Comparison of ENCODE assay signal across 1 cellular context in genomic region chr16:17346774-17347569, GRCh38.
A peak's percentile ranks its signal among the peaks of the same experiment; 100 is the strongest.
TF ChIP-seq lines count a peak whose summit lies in the region.

No MANE protein-coding gene starts in this region.

TF ChIP-seq in GM12878, 131 proteins besides CTCF, POLR2A, EP300 and RAD21 (continues in another document):
- 0 out of 2 replicates have a peak, but pooled peaks have one; percentile 16 for TF ChIP-seq ZNF384 (IDR thresholded peaks at IDR 0.05; ENCODE audit: borderline replicate concordance, low read depth, low read length)
- TF ChIP-seq MEF2A (IDR thresholded peaks at IDR 0.05; ENCODE audit: insufficient read depth, low read depth, low read length) = peak; percentile 99
- TF ChIP-seq CHD1 (IDR thresholded peaks at IDR 0.05; ENCODE audit: low read depth, low read length) = no peak
- no peak for TF ChIP-seq EZH2 (IDR thresholded peaks at IDR 0.05; ENCODE audit: borderline replicate concordance, control insufficient read depth, low read depth, low read length)
- TF ChIP-seq ESRRA (IDR thresholded peaks at IDR 0.05; ENCODE audit: low read length) = no peak
- 0 out of 2 replicates have a peak, but pooled peaks have one; percentile 65 for TF ChIP-seq RCOR1 (conservative IDR thresholded peaks at IDR 0.05; ENCODE audit: low read depth, low read length)
- TF ChIP-seq, protein P1, sequence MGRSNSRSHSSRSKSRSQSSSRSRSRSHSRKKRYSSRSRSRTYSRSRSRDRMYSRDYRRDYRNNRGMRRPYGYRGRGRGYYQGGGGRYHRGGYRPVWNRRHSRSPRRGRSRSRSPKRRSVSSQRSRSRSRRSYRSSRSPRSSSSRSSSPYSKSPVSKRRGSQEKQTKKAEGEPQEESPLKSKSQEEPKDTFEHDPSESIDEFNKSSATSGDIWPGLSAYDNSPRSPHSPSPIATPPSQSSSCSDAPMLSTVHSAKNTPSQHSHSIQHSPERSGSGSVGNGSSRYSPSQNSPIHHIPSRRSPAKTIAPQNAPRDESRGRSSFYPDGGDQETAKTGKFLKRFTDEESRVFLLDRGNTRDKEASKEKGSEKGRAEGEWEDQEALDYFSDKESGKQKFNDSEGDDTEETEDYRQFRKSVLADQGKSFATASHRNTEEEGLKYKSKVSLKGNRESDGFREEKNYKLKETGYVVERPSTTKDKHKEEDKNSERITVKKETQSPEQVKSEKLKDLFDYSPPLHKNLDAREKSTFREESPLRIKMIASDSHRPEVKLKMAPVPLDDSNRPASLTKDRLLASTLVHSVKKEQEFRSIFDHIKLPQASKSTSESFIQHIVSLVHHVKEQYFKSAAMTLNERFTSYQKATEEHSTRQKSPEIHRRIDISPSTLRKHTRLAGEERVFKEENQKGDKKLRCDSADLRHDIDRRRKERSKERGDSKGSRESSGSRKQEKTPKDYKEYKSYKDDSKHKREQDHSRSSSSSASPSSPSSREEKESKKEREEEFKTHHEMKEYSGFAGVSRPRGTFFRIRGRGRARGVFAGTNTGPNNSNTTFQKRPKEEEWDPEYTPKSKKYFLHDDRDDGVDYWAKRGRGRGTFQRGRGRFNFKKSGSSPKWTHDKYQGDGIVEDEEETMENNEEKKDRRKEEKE (IDR thresholded peaks at IDR 0.05) = no peak
- 0 out of 2 replicates have a peak, but pooled peaks have one; percentile 18 for TF ChIP-seq NBN (IDR thresholded peaks at IDR 0.05)
- peak; percentile 83 for TF ChIP-seq CREM (IDR thresholded peaks at IDR 0.05; ENCODE audit: low read depth)
- peak; percentile 92 for TF ChIP-seq NFIC (IDR thresholded peaks at IDR 0.05; ENCODE audit: low read depth, low read length)
- no peak for TF ChIP-seq PAX8 (IDR thresholded peaks at IDR 0.05)
- TF ChIP-seq CUX1 (IDR thresholded peaks at IDR 0.05; ENCODE audit: insufficient replicate concordance, low read depth, low read length) = no peak
- no peak for TF ChIP-seq STAT3 (IDR thresholded peaks at IDR 0.05; ENCODE audit: low read depth, low read length)
- TF ChIP-seq STAT1 (conservative IDR thresholded peaks at IDR 0.05) = no peak
- TF ChIP-seq BCL3 (IDR thresholded peaks at IDR 0.05; ENCODE audit: borderline replicate concordance, insufficient read depth, low read depth, low read length, poor library complexity, severe bottlenecking) = peak; percentile 13
- TF ChIP-seq SKIL (IDR thresholded peaks at IDR 0.05; ENCODE audit: low read depth, poor library complexity, severe bottlenecking) = peak; percentile 75
- no peak for TF ChIP-seq YBX1 (IDR thresholded peaks at IDR 0.05)
- peak; percentile 66 for TF ChIP-seq EED (IDR thresholded peaks at IDR 0.05; ENCODE audit: low read depth)
- TF ChIP-seq ZBED1 (IDR thresholded peaks at IDR 0.05; ENCODE audit: borderline replicate concordance) = peak; percentile 82; the same call in 1 of the 2 replicates
- no peak for TF ChIP-seq SREBF2 (IDR thresholded peaks at IDR 0.05; ENCODE audit: low read length)
- TF ChIP-seq RFX5 (IDR thresholded peaks at IDR 0.05; ENCODE audit: low read depth, low read length) = 0 out of 2 replicates have a peak, but pooled peaks have one; percentile 13
- no peak for TF ChIP-seq ZNF622 (IDR thresholded peaks at IDR 0.05)
- TF ChIP-seq IKZF1 (conservative IDR thresholded peaks at IDR 0.05) = peak; percentile 40; the same call in 1 of the 2 replicates
- no peak for TF ChIP-seq FOS (IDR thresholded peaks at IDR 0.05; ENCODE audit: borderline replicate concordance, extremely low read depth, insufficient read length)
- TF ChIP-seq, protein P2, sequence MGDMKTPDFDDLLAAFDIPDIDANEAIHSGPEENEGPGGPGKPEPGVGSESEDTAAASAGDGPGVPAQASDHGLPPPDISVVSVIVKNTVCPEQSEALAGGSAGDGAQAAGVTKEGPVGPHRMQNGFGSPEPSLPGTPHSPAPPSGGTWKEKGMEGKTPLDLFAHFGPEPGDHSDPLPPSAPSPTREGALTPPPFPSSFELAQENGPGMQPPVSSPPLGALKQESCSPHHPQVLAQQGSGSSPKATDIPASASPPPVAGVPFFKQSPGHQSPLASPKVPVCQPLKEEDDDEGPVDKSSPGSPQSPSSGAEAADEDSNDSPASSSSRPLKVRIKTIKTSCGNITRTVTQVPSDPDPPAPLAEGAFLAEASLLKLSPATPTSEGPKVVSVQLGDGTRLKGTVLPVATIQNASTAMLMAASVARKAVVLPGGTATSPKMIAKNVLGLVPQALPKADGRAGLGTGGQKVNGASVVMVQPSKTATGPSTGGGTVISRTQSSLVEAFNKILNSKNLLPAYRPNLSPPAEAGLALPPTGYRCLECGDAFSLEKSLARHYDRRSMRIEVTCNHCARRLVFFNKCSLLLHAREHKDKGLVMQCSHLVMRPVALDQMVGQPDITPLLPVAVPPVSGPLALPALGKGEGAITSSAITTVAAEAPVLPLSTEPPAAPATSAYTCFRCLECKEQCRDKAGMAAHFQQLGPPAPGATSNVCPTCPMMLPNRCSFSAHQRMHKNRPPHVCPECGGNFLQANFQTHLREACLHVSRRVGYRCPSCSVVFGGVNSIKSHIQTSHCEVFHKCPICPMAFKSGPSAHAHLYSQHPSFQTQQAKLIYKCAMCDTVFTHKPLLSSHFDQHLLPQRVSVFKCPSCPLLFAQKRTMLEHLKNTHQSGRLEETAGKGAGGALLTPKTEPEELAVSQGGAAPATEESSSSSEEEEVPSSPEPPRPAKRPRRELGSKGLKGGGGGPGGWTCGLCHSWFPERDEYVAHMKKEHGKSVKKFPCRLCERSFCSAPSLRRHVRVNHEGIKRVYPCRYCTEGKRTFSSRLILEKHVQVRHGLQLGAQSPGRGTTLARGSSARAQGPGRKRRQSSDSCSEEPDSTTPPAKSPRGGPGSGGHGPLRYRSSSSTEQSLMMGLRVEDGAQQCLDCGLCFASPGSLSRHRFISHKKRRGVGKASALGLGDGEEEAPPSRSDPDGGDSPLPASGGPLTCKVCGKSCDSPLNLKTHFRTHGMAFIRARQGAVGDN (IDR thresholded peaks at IDR 0.05) = peak; percentile 18
- peak; percentile 9 for TF ChIP-seq SP1 (IDR thresholded peaks at IDR 0.05; ENCODE audit: low read depth, low read length)
- no peak for TF ChIP-seq MTA2 (IDR thresholded peaks at IDR 0.05; ENCODE audit: low read depth)
- TF ChIP-seq MXI1 (IDR thresholded peaks at IDR 0.05; ENCODE audit: low read depth, low read length) = peak; percentile 47
- peak; percentile 46; the same call in 1 of the 2 replicates for TF ChIP-seq MYB (IDR thresholded peaks at IDR 0.05; ENCODE audit: borderline replicate concordance, low read depth, low read length)
- peak in 1 of 2 experiments; percentile 10; a peak in 2 of 4 replicates for TF ChIP-seq IKZF2 (IDR thresholded peaks at IDR 0.05)
- 0 out of 2 replicates have a peak, but pooled peaks have one; percentile 1 for TF ChIP-seq GABPA (IDR thresholded peaks at IDR 0.05; ENCODE audit: low read depth)
- peak; percentile 22; the same call in 1 of the 2 replicates for TF ChIP-seq SMC3 (IDR thresholded peaks at IDR 0.05; ENCODE audit: borderline replicate concordance, low read length)
- peak; percentile 72; the same call in 1 of the 2 replicates for TF ChIP-seq TBL1XR1 (IDR thresholded peaks at IDR 0.05; ENCODE audit: low read depth, low read length)
- no peak for TF ChIP-seq PRDM15 (CRISPR knock-in tag; IDR thresholded peaks at IDR 0.05)
- no peak for TF ChIP-seq PKNOX1 (IDR thresholded peaks at IDR 0.05)
- TF ChIP-seq, protein P3, sequence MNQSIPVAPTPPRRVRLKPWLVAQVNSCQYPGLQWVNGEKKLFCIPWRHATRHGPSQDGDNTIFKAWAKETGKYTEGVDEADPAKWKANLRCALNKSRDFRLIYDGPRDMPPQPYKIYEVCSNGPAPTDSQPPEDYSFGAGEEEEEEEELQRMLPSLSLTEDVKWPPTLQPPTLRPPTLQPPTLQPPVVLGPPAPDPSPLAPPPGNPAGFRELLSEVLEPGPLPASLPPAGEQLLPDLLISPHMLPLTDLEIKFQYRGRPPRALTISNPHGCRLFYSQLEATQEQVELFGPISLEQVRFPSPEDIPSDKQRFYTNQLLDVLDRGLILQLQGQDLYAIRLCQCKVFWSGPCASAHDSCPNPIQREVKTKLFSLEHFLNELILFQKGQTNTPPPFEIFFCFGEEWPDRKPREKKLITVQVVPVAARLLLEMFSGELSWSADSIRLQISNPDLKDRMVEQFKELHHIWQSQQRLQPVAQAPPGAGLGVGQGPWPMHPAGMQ (IDR thresholded peaks at IDR 0.05; ENCODE audit: borderline replicate concordance) = no peak
- TF ChIP-seq NR2F1 (conservative IDR thresholded peaks at IDR 0.05) = 0 out of 2 replicates have a peak, but pooled peaks have one; percentile 14
